ENCODE assay signal across 8 cellular contexts in genomic region chr14:67420102-67420739, GRCh38. TPM values are rescaled to one million over a fixed set of nuclear protein-coding genes. Genes with fewer than 3 reads are reported as not detected.
DNase-seq lines count a peak whose midpoint lies in the region; ATAC-seq and TF ChIP-seq lines count a peak whose summit lies in the region.

No MANE protein-coding gene starts in this region.

- peaks cover 2% of the 10 kb centered on the region for H3K27me3 Mint-ChIP-seq in HFFc6 (ENCODE audit: insufficient read depth)

- no peak for DNase-seq in HFFc6
- DNase-seq in activated CD4-positive, alpha-beta T cell treated with anti-CD3 and anti-CD28 coated beads for 4 hours: peak; percentile 12 to 20
- DNase-seq in iPS DF 19.7 (ENCODE audit: low read depth, low spot score): peak; percentile 20
- no peak for DNase-seq in omental fat pad (ENCODE audit: low spot score)
- no peak for DNase-seq in dedifferentiated amniotic fluid mesenchymal stem cell (ENCODE audit: extremely low spot score)
- DNase-seq in testis: no peak

- peaks cover 16% of the 10 kb centered on the region for H3K4me1 Mint-ChIP-seq in HFFc6 (ENCODE audit: low read depth)

- no peaks in the 10 kb centered on the region for H3K9me3 ChIP-seq in testis

- no peaks in the 10 kb centered on the region for H3K27me3 ChIP-seq in testis

- H3K9me3 Mint-ChIP-seq in HFFc6: no peaks in the 10 kb centered on the region

- H3K4me3 ChIP-seq in testis: no peak overlapping the region

- no peaks in the 10 kb centered on the region for H3K36me3 Mint-ChIP-seq in HFFc6 (ENCODE audit: low read depth)

- H3K4me1 ChIP-seq in testis: peaks cover 7% of the 10 kb centered on the region

- no peak overlapping the region for H3K4me3 Mint-ChIP-seq in HFFc6

- TF ChIP-seq CTCF in C4-2B (conservative IDR thresholded peaks at IDR 0.05) (peak; percentile 88), HFFc6 (IDR thresholded peaks at IDR 0.05) (peak; percentile 76), omental fat pad (IDR thresholded peaks at IDR 0.05) (no peak), testis (IDR thresholded peaks at IDR 0.05) (peak in 1 of 3 experiments; percentile 11)

- H3K27ac Mint-ChIP-seq in HFFc6: no peak overlapping the region

- H3K36me3 ChIP-seq in testis (ENCODE audit: low read depth, missing control alignments): no peaks in the 10 kb centered on the region

- intact Hi-C loops in testis (cut with DNase I; ENCODE audit: low total_unique reads): no loop called here

- ATAC-seq in HG02938 (IDR thresholded peaks at IDR 0.05; ENCODE audit: unreplicated experiment) (no peak), omental fat pad (ENCODE audit: low FRiP score) (no peak)

- 73 to 80% methylated on average over 8 to 12 of the region's 12 CpGs for WGBS in testis, 2 donors

- H3K27ac ChIP-seq in C4-2B (no peak overlapping the region), testis (no peak overlapping the region)

- TF ChIP-seq POLR2A in testis (IDR thresholded peaks at IDR 0.05): no peak

RNA-seq across cellular contexts. Expression of gene PLEK2, which starts 8.3 kb away (rescaled TPM):
- 10 to 100 TPM in 5 of 6 experiments, 1 to 10 TPM in 1; 8.7 to 23.8 (median 19.5) TPM for total RNA-seq in HFFc6 (2021; fragmentation: NEBNext Ultra II Directional; extraction: Animal tissue kit (Norgen Biotek cat#: 25700))
- total RNA-seq in omental fat pad (1 to 10 TPM in 3 of 4 donors, not detected in 1; 1.8 to 4.5 (median 3.4) TPM), testis (1 to 10 TPM; 4.2 to 5.7 TPM)
- polyA plus RNA-seq in testis (ENCODE audit: insufficient read depth, low read depth, low replicate concordance): 7.1 TPM

Comparison
In these comparisons a context has a peak if more than half of its experiments do, and no peak if none do; other contexts are left out.
1. CTCF ChIP-seq: peak in C4-2B (single experiment) and HFFc6 (single experiment); none in omental fat pad (0 of 3).
2. DNase-seq: peak in activated CD4-positive, alpha-beta T cell treated with anti-CD3 and anti-CD28 coated beads for 4 hours (2 of 2) and iPS DF 19.7 (single experiment); none in HFFc6 (single experiment), omental fat pad (single experiment), dedifferentiated amniotic fluid mesenchymal stem cell (single experiment) and testis (single experiment).